ENCODE assay signal across 16 cellular contexts in the genomic region with DNA sequence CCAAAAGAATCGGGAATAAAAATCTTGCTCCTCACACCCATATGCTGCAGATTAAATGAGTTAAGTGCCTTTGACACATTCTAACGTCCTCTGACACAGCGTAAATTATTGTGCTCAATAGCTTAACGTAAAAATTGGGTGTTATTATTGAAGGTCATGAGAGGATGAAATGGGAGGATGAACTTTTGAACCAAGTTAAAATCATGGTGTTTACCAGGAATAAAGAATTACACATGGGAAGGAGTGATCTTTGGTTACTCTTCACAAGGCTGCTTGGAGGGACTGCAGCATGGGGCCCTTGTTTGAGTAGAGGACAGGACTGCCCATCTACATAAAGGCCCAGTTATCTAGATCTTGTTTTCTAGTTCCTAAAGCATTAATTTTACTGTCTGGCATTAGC.
A peak's percentile ranks its signal among the peaks of the same experiment; 100 is the strongest.
DNase-seq lines count a peak whose midpoint lies in the region; ATAC-seq, FAIRE-seq and TF ChIP-seq lines count a peak whose summit lies in the region.
"Had no signal": no experiment of that assay in that cellular context is flagged by ENCODE, and none has a peak within 500 bp of the region (broad histone marks: within the 10 kb centered on the region; RNA-seq: fewer than 3 reads in every experiment).

No MANE protein-coding gene starts in this region.

- H3K4me3 ChIP-seq in SK-N-SH (ENCODE audit: low read depth in 2 of 2, low read length in 1 of 2) = no peak overlapping the region
- H3K4me3 ChIP-seq in rectal smooth muscle tissue (ENCODE audit: low read length) = no peak overlapping the region
- no peak overlapping the region for H3K4me3 ChIP-seq in naive thymus-derived CD4-positive, alpha-beta T cell (ENCODE audit: low read length)
- H3K4me3 ChIP-seq: GM23338 had no signal

- H3K27me3 ChIP-seq in SK-N-SH (ENCODE audit: insufficient read depth) (no peaks in the 10 kb centered on the region), rectal smooth muscle tissue (ENCODE audit: control insufficient read depth, insufficient read depth, low read length) (no peaks in the 10 kb centered on the region)
- no peaks in the 10 kb centered on the region for H3K27me3 ChIP-seq in naive thymus-derived CD4-positive, alpha-beta T cell (ENCODE audit: control insufficient read depth in 2 of 2, insufficient read depth in 2 of 2, low read length in 2 of 2)

- peak; percentile 5 for FAIRE-seq in urothelium cell line (lab: Jason Lieb, UNC)
- FAIRE-seq: GM18507 had no signal

- H3K4me1 ChIP-seq in SK-N-SH (ENCODE audit: control insufficient read depth in 1 of 2, insufficient read depth in 2 of 2, low read depth in 1 of 2, low read length in 1 of 2) (peaks cover 0 to 22% of the 10 kb centered on the region in 2 experiments; a peak in 2 of 4 replicates), rectal smooth muscle tissue (ENCODE audit: control insufficient read depth, insufficient read depth, low read length) (peaks cover 16% of the 10 kb centered on the region)
- H3K4me1 ChIP-seq in naive thymus-derived CD4-positive, alpha-beta T cell (ENCODE audit: control insufficient read depth in 2 of 2, insufficient read depth in 2 of 2, low read length in 2 of 2) = no peaks in the 10 kb centered on the region

- 75% methylated on average over 4 of the region's 4 CpGs for WGBS in SK-N-SH (ENCODE audit: low lambda C conversion rate)

- no peak overlapping the region for H3K9ac ChIP-seq in SK-N-SH
- H3K9ac ChIP-seq in rectal smooth muscle tissue (ENCODE audit: low read length) = no peak overlapping the region

- H3K36me3 Mint-ChIP-seq in naive thymus-derived CD4-positive, alpha-beta T cell = no peaks in the 10 kb centered on the region
- H3K36me3 Mint-ChIP-seq: IgD-negative memory B cell had no signal

- H3K9me2 ChIP-seq in SK-N-SH = no peaks in the 10 kb centered on the region

- H3K79me2 ChIP-seq in SK-N-SH (ENCODE audit: insufficient read depth) = no peaks in the 10 kb centered on the region

- no peak for TF ChIP-seq EP300 in SK-N-SH (IDR thresholded peaks at IDR 0.05; ENCODE audit: borderline replicate concordance in 1 of 2, low read depth in 1 of 2, low read length in 1 of 2)

- no peak overlapping the region for H3K4me3 Mint-ChIP-seq in naive thymus-derived CD4-positive, alpha-beta T cell
- H3K4me3 Mint-ChIP-seq: CD14-positive monocyte; CD8-positive, alpha-beta memory T cell; GM23338; IgD-negative memory B cell had no signal

- no peak overlapping the region for H3K4me2 ChIP-seq in SK-N-SH
- H3K4me2 ChIP-seq: GM23338 had no signal

- peaks cover 0 to 2% (median 0%) of the 10 kb centered on the region in 11 donors for H3K9me3 Mint-ChIP-seq in naive thymus-derived CD4-positive, alpha-beta T cell
- H3K9me3 Mint-ChIP-seq: CD14-positive monocyte; CD8-positive, alpha-beta memory T cell; GM23338; IgD-negative memory B cell had no signal

- no peak for TF ChIP-seq CTCF in SK-N-SH (IDR thresholded peaks at IDR 0.05)

- no peak for ATAC-seq in SK-N-SH treated with all-trans-retinoic acid at 6 μM for 48 hours
- ATAC-seq in naive thymus-derived CD4-positive, alpha-beta T cell = no peak
- ATAC-seq in HG03460 (IDR thresholded peaks at IDR 0.05; ENCODE audit: unreplicated experiment) = no peak
- ATAC-seq: GM23338 had no signal

- DNase-seq in SK-N-SH = no peak
- no peak for DNase-seq in urothelium cell line (ENCODE audit: low spot score)
- no peak for DNase-seq in naive thymus-derived CD4-positive, alpha-beta T cell
- DNase-seq in T-helper 1 cell = no peak
- DNase-seq: CD8-positive, alpha-beta memory T cell; DMS 273 treated with DMSO at 0.1 percent for 48 hours; H7 had no signal

- no peaks in the 10 kb centered on the region for H3F3A ChIP-seq in SK-N-SH (replicated peaks; ENCODE audit: insufficient read depth)

- H3K36me3 ChIP-seq in SK-N-SH (replicated peaks in 1 of 2; ENCODE audit: control insufficient read depth in 1 of 2, insufficient read depth in 2 of 2, low read length in 1 of 2) (no peaks in the 10 kb centered on the region), rectal smooth muscle tissue (ENCODE audit: control insufficient read depth, insufficient read depth, low read length) (no peaks in the 10 kb centered on the region)
- H3K36me3 ChIP-seq in naive thymus-derived CD4-positive, alpha-beta T cell (ENCODE audit: control insufficient read depth in 2 of 3, insufficient read depth in 3 of 3, low read length in 3 of 3) = no peaks in the 10 kb centered on the region

- intact Hi-C loops in naive thymus-derived CD4-positive, alpha-beta T cell (cut with micrococcal nuclease) = no loop called here

- H3K27ac ChIP-seq in SK-N-SH (ENCODE audit: low read depth in 2 of 2, low read length in 1 of 2) (no peak overlapping the region), cingulate gyrus (ENCODE audit: low read depth, low read length) (peak overlapping the region; percentile 94), rectal smooth muscle tissue (ENCODE audit: low read depth, low read length) (peak overlapping the region; percentile 57)
- H3K27ac ChIP-seq in naive thymus-derived CD4-positive, alpha-beta T cell (ENCODE audit: low read depth, low read length) = no peak overlapping the region
- H3K27ac ChIP-seq: 22Rv1 had no signal

- peaks cover 0 to 4% (median 0%) of the 10 kb centered on the region in 5 donors for H3K27me3 Mint-ChIP-seq in naive thymus-derived CD4-positive, alpha-beta T cell
- H3K27me3 Mint-ChIP-seq: CD8-positive, alpha-beta memory T cell had no signal

- no peak overlapping the region for H2AFZ ChIP-seq in SK-N-SH (ENCODE audit: low read depth)
- H2AFZ ChIP-seq: GM23338 had no signal

- H4K20me1 ChIP-seq in SK-N-SH (ENCODE audit: insufficient read depth) = no peaks in the 10 kb centered on the region

- CTCF ChIA-PET in SK-N-SH (lab: Yijun Ruan, JAX) = interaction anchor here (1.0 to 1.4 kb wide), 4 partner anchors 9 to 289 kb away, joined by 3 to 4 read pairs (median 4); no protein-coding TSS in a partner anchor
- CTCF ChIA-PET in naive thymus-derived CD4-positive, alpha-beta T cell (lab: Charles Lee) = no interaction called here

- H3K4me1 Mint-ChIP-seq in naive thymus-derived CD4-positive, alpha-beta T cell = no peaks in the 10 kb centered on the region
- H3K4me1 Mint-ChIP-seq: CD14-positive monocyte; CD8-positive, alpha-beta memory T cell; IgD-negative memory B cell had no signal

- no peak overlapping the region for H3K27ac Mint-ChIP-seq in naive thymus-derived CD4-positive, alpha-beta T cell
- H3K27ac Mint-ChIP-seq: CD14-positive monocyte; CD8-positive, alpha-beta memory T cell; GM23338; IgD-negative memory B cell had no signal

- POLR2A ChIA-PET in SK-N-SH (lab: Yijun Ruan, JAX) = no interaction called here
- POLR2A ChIA-PET in naive thymus-derived CD4-positive, alpha-beta T cell (lab: Charles Lee) = no interaction called here

- no peaks in the 10 kb centered on the region for H3K9me3 ChIP-seq in SK-N-SH
- H3K9me3 ChIP-seq in naive thymus-derived CD4-positive, alpha-beta T cell (ENCODE audit: control insufficient read depth in 2 of 3, low read length in 3 of 3) = no peaks in the 10 kb centered on the region

- no peak for TF ChIP-seq RAD21 in SK-N-SH (IDR thresholded peaks at IDR 0.05; ENCODE audit: low read length)

TF ChIP-seq in SK-N-SH treated with all-trans-retinoic acid at 6 μM for 48 hours, 23 proteins besides CTCF, POLR2A, EP300 and RAD21:
- TF ChIP-seq ZNF70 (CRISPR knock-in tag; IDR thresholded peaks at IDR 0.05) (peak; percentile 93), ZNF8 (CRISPR knock-in tag; IDR thresholded peaks at IDR 0.05) (no peak)

TF ChIP-seq in SK-N-SH, 30 proteins besides CTCF, POLR2A, EP300 and RAD21 (continues in another document):
- TF ChIP-seq TEAD4 (IDR thresholded peaks at IDR 0.05; ENCODE audit: borderline replicate concordance, insufficient read depth) (no peak), SIN3A (IDR thresholded peaks at IDR 0.05; ENCODE audit: borderline replicate concordance, low read depth, low read length) (no peak), CHD2 (IDR thresholded peaks at IDR 0.05; ENCODE audit: low read length, partially characterized antibody) (no peak), GATA2 (CRISPR knock-in tag; IDR thresholded peaks at IDR 0.05) (no peak), RXRA (IDR thresholded peaks at IDR 0.05; ENCODE audit: borderline replicate concordance, low read depth) (no peak), MXI1 (IDR thresholded peaks at IDR 0.05; ENCODE audit: low read depth, low read length) (no peak), ELF1 (IDR thresholded peaks at IDR 0.05) (no peak), EZH2phosphoT487 (IDR thresholded peaks at IDR 0.05; ENCODE audit: borderline replicate concordance, low read depth) (no peak)
- TF ChIP-seq, protein P1, sequence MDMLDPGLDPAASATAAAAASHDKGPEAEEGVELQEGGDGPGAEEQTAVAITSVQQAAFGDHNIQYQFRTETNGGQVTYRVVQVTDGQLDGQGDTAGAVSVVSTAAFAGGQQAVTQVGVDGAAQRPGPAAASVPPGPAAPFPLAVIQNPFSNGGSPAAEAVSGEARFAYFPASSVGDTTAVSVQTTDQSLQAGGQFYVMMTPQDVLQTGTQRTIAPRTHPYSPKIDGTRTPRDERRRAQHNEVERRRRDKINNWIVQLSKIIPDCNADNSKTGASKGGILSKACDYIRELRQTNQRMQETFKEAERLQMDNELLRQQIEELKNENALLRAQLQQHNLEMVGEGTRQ (IDR thresholded peaks at IDR 0.05; ENCODE audit: borderline replicate concordance, low read depth, low read length) = no peak
- TF ChIP-seq, protein P2, sequence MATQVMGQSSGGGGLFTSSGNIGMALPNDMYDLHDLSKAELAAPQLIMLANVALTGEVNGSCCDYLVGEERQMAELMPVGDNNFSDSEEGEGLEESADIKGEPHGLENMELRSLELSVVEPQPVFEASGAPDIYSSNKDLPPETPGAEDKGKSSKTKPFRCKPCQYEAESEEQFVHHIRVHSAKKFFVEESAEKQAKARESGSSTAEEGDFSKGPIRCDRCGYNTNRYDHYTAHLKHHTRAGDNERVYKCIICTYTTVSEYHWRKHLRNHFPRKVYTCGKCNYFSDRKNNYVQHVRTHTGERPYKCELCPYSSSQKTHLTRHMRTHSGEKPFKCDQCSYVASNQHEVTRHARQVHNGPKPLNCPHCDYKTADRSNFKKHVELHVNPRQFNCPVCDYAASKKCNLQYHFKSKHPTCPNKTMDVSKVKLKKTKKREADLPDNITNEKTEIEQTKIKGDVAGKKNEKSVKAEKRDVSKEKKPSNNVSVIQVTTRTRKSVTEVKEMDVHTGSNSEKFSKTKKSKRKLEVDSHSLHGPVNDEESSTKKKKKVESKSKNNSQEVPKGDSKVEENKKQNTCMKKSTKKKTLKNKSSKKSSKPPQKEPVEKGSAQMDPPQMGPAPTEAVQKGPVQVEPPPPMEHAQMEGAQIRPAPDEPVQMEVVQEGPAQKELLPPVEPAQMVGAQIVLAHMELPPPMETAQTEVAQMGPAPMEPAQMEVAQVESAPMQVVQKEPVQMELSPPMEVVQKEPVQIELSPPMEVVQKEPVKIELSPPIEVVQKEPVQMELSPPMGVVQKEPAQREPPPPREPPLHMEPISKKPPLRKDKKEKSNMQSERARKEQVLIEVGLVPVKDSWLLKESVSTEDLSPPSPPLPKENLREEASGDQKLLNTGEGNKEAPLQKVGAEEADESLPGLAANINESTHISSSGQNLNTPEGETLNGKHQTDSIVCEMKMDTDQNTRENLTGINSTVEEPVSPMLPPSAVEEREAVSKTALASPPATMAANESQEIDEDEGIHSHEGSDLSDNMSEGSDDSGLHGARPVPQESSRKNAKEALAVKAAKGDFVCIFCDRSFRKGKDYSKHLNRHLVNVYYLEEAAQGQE (IDR thresholded peaks at IDR 0.05; ENCODE audit: low read depth, low read length) = no peak

Comparison
In these comparisons a context has a peak if more than half of its experiments do, and no peak if none do; other contexts are left out.
1. H3K27ac ChIP-seq: peak in cingulate gyrus (single experiment) and rectal smooth muscle tissue (single experiment); none in SK-N-SH (0 of 2) and naive thymus-derived CD4-positive, alpha-beta T cell (single experiment).